16 cellular contexts compared by ENCODE assay signal in the genomic region with DNA sequence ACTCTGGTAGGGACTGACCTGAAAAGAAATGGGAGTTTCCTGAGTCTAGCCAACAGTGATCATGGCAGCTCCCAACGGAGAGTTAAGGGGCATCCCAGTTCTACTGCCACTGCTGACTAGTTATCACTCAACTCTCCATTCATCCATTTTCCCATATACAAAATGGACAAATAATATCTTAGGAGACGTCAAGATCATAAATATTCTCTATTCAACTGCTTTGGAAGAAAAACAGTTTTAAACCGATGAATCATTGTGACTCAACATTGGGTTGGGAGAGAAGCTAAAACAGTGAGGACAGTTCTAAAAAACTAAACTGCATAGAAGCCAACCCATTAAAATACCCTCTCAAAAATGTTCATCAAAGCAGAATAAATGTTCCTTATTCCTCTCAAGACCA. TPM values are rescaled to one million over a fixed set of nuclear protein-coding genes. Genes with fewer than 3 reads are reported as not detected.
DNase-seq lines count a peak whose midpoint lies in the region; TF ChIP-seq lines count a peak whose summit lies in the region.
"Had no signal": no experiment of that assay in that cellular context is flagged by ENCODE, and none has a peak within 500 bp of the region (broad histone marks: within the 10 kb centered on the region; RNA-seq: fewer than 3 reads in every experiment).

No MANE protein-coding gene starts in this region.

- TF ChIP-seq CTCF in foreskin fibroblast (IDR thresholded peaks at IDR 0.05; ENCODE audit: low read depth, low read length): no peak

- no peak overlapping the region for H3K4me3 ChIP-seq in foreskin fibroblast (ENCODE audit: low read depth in 1 of 2, low read length in 2 of 2)
- H3K4me3 ChIP-seq: ovary, right lobe of liver had no signal

- DNase-seq in AG08395 (ENCODE audit: low spot score) (peak; percentile 56), HT1080 (ENCODE audit: low read depth) (peak; percentile 66), astrocyte of the hippocampus (ENCODE audit: low read depth, low spot score) (peak; percentile 38), foreskin fibroblast (peak; percentile 41 to 74), activated gamma-delta T cell (lab: John Stamatoyannopoulos, UW) (no peak), MV-4-11 (lab: John Stamatoyannopoulos, UW) (no peak), dermis blood vessel endothelial cell (no peak)
- no peak for DNase-seq in activated T-cell treated with anti-CD3 and anti-CD28 coated beads, Interleukin-2, amount 50 U/mL, for 1 hour
- DNase-seq: activated naive CD8-positive, alpha-beta T cell treated with anti-CD3 and anti-CD28 coated beads, Interleukin-2, amount 50 U/mL, for 24 hours; effector memory CD4-positive, alpha-beta T cell; naive thymus-derived CD8-positive, alpha-beta T cell; NCI-H1694; OCI-M1; ovary; right lobe of liver had no signal

RNA-seq across cellular contexts. Expression of gene CHRM5, which starts 57.6 kb away (rescaled TPM):
- total RNA-seq in HT1080 (2014; rRNA removed; shearing (Covaris generic)): 0.03 TPM in 1 of 2 replicates, not detected in the other
- polyA plus RNA-seq in HT1080 (2015; cell fraction: cytosol; rRNA removed): not detected in 2 replicates
- not detected in 2 replicates for polyA plus RNA-seq in HT1080 (2015; cell fraction: nucleus; rRNA removed)
- total RNA-seq in dermis blood vessel endothelial cell: 0.17 TPM in 1 of 2 replicates, not detected in the other
- total RNA-seq: mesenteric fat pad; naive thymus-derived CD8-positive, alpha-beta T cell; right lobe of liver had no signal
- polyA plus RNA-seq: ovary had no signal

Comparison
In these comparisons a context has a peak if more than half of its experiments do, and no peak if none do; other contexts are left out.
1. DNase-seq: peak in AG08395 (single experiment), HT1080 (single experiment), astrocyte of the hippocampus (single experiment) and foreskin fibroblast (2 of 2); none in activated gamma-delta T cell (single experiment), MV-4-11 (single experiment), dermis blood vessel endothelial cell (single experiment) and activated T-cell treated with anti-CD3 and anti-CD28 coated beads, Interleukin-2, amount 50 U/mL, for 1 hour (single experiment).